In genomic region chr1:23743287-23744052, GRCh38 we compare ENCODE assay signal across 8 cellular contexts. TPM values are rescaled to one million over a fixed set of nuclear protein-coding genes. Genes with fewer than 3 reads are reported as not detected.
A peak's percentile ranks its signal among the peaks of the same experiment; 100 is the strongest.
DNase-seq lines count a peak whose midpoint lies in the region; ATAC-seq and TF ChIP-seq lines count a peak whose summit lies in the region.

Gene ELOA (plus strand): TSS chr1:23743471. CDS start chr1:23743504, 33 bp downstream.

- peaks cover 13% of the 10 kb centered on the region for H3K4me1 ChIP-seq in HUES64 (ENCODE audit: insufficient read depth, low read length)
- peaks cover 7 to 52% (median 11%) of the 10 kb centered on the region in 3 donors for H3K4me1 ChIP-seq in gastroesophageal sphincter
- H3K4me1 ChIP-seq in neutrophil (ENCODE audit: control insufficient read depth in 1 of 2, insufficient read depth in 1 of 2, low read depth in 1 of 2, low read length in 1 of 2) = peaks cover 14 to 22% of the 10 kb centered on the region in 2 experiments

- WGBS in HUES64 = under 1% methylated on average over 109 of the region's 109 CpGs
- 0% methylated on average over 1 of the region's 109 CpGs; no CpG with 5 or more reads in 1 of the 2 donors for WGBS in gastroesophageal sphincter (ENCODE audit: low coverage in 1 of 2), 2 donors

- TF ChIP-seq CTCF in gastroesophageal sphincter (IDR thresholded peaks at IDR 0.05) (no peak), neutrophil (IDR thresholded peaks at IDR 0.05) (no peak)

- H3K4me3 ChIP-seq in HUES64 (ENCODE audit: low read length) = peak within 1 kb of the TSS; percentile 92
- H3K4me3 ChIP-seq in gastroesophageal sphincter = peak within 1 kb of the TSS; percentile 89 to 100
- H3K4me3 ChIP-seq in neutrophil (ENCODE audit: low read depth in 1 of 2, low read length in 1 of 2) = peak within 1 kb of the TSS; percentile 87

- TF ChIP-seq POLR2A in gastroesophageal sphincter (IDR thresholded peaks at IDR 0.05) = peak; percentile 68 to 81

- no peaks in the 10 kb centered on the region for H3K9me3 ChIP-seq in HUES64 (ENCODE audit: insufficient read depth, low read depth, low read length)
- no peaks in the 10 kb centered on the region for H3K9me3 ChIP-seq in gastroesophageal sphincter
- H3K9me3 ChIP-seq in neutrophil = no peaks in the 10 kb centered on the region

- DNase-seq in DMS114 treated with DMSO at 0.1 percent for 48 hours (lab: John Stamatoyannopoulos, UW; ENCODE audit: unreplicated experiment) = peak; percentile 34
- peak; percentile 62 for DNase-seq in SK-MEL-5 (ENCODE audit: low read depth, low spot score)
- peak; percentile 41 to 75 (median 52) for DNase-seq in activated naive CD4-positive, alpha-beta T cell (lab: John Stamatoyannopoulos, UW)
- DNase-seq in superior temporal gyrus (ENCODE audit: extremely low spot score) = peak; percentile 69

- in situ Hi-C loops in SK-MEL-5 (cut with HindIII; ENCODE audit: low pct_unique_long_range_greater_than_20kb, low sequenced_read_pairs) = no loop called here

- TF ChIP-seq EP300 in gastroesophageal sphincter (IDR thresholded peaks at IDR 0.05) = no peak

- ATAC-seq in GM21360 (IDR thresholded peaks at IDR 0.05; ENCODE audit: unreplicated experiment) (peak; percentile 77), gastroesophageal sphincter (peak; percentile 90)

- H3K27me3 ChIP-seq in HUES64 (ENCODE audit: insufficient read depth, low read length) = no peaks in the 10 kb centered on the region
- no peaks in the 10 kb centered on the region for H3K27me3 ChIP-seq in gastroesophageal sphincter
- H3K27me3 ChIP-seq in neutrophil = no peaks in the 10 kb centered on the region

- H3K27ac ChIP-seq in HUES64 (ENCODE audit: low read depth, low read length) (peak within 1 kb of the TSS; percentile 81), gastroesophageal sphincter (peak within 1 kb of the TSS; percentile 89 to 97 (median 96)), neutrophil (peak within 1 kb of the TSS; percentile 85)

- H3K9ac ChIP-seq in HUES64 (ENCODE audit: low read depth, low read length) = peak within 1 kb of the TSS; percentile 88

- peaks cover 25% of the 10 kb centered on the region for H3K36me3 ChIP-seq in HUES64 (ENCODE audit: insufficient read depth, low read length)
- peaks cover 0 to 7% of the 10 kb centered on the region in 2 donors for H3K36me3 ChIP-seq in gastroesophageal sphincter
- H3K36me3 ChIP-seq in neutrophil = peaks cover 6% of the 10 kb centered on the region

RNA-seq across cellular contexts. Expression of gene ELOA, which starts in this region (rescaled TPM):
- 36.2 TPM for polyA plus RNA-seq in HUES64 (2013, experiment 1 of 2)
- polyA plus RNA-seq in HUES64 (2013, experiment 2 of 2) = 30.7 TPM
- 48.0 and 53.4 TPM in 2 replicates for total RNA-seq in SK-MEL-5 (2014; rRNA removed; shearing (Covaris generic))
- 44.7 and 57.7 TPM in 2 replicates for polyA plus RNA-seq in SK-MEL-5 (2015; cell fraction: cytosol; rRNA removed)
- 23.8 and 25.4 TPM in 2 replicates for polyA plus RNA-seq in SK-MEL-5 (2015; cell fraction: nucleus; rRNA removed)
- 10 to 100 TPM; 37.8 to 41.9 (median 41.4) TPM for total RNA-seq in gastroesophageal sphincter

Comparison
In these comparisons a context has a peak if more than half of its experiments do, and no peak if none do; other contexts are left out.
1. Peak in every context shown above with its lines: DNase-seq, ATAC-seq, H3K4me3 ChIP-seq and H3K27ac ChIP-seq.